ENCODE assay signal across 8 cellular contexts in the genomic region with DNA sequence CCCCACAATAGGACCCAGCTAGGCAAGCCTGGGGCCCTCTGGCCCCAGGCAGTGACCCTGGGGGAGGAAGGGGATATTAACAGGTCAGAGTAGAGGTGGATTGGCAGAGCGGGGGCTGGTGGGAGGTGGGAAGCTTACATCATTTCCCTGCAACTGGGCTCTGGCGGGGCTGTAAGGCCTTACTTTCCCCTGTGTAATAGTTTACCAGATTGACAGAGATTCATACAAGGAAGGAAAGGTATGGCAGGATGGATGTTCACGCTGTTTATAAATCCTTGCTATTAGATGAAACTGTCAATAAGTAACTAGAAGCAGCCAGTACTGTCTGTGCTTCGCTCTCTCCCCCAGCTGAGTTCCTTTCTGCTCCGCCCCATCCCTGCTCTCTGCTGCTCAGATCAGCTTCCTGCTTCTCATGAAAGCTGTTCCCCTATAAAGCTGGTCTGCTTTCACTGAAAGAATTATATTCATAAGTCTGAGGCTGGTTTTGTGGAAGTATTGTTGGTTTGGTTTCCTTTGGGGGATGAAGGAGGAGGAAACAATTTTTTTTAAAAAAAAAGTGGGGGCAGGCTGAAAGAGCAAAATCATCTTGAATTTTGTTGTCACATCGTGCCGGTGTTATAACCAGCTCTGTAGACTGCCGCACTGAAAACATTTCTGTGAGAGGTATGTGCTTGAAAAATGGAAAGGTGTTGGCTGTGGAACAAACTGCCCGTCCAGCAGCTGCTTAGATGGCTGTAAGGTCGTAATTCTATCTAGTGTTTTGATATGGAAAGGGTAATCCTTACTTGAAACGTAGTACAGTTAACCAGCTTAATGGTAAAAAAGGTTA.
DNase-seq lines count a peak whose midpoint lies in the region; ATAC-seq, FAIRE-seq and TF ChIP-seq lines count a peak whose summit lies in the region.

No MANE protein-coding gene starts in this region.

- peaks cover 0 to 22% (median 15%) of the 10 kb centered on the region in 11 experiments; a peak in 14 of 22 replicates for H3K36me3 ChIP-seq in BLaER1 treated with 17β-estradiol and CSF1 and Interleukin-3, amounts not matched to agents 10 nM and 100 nM
- H3K36me3 ChIP-seq in left ventricle myocardium inferior: no peaks in the 10 kb centered on the region
- no peaks in the 10 kb centered on the region for H3K36me3 ChIP-seq in psoas muscle (ENCODE audit: insufficient read depth in 1 of 2, low read depth in 1 of 2)

- no peaks in the 10 kb centered on the region for H3K27me3 Mint-ChIP-seq in activated naive CD8-positive, alpha-beta T cell treated with anti-CD3 and anti-CD28 coated beads, Interleukin-2, amount 50 U/mL, for 24 hours

- TF ChIP-seq CTCF in left ventricle myocardium inferior (IDR thresholded peaks at IDR 0.05; ENCODE audit: borderline replicate concordance) (no peak), psoas muscle (IDR thresholded peaks at IDR 0.05) (no peak)

- H4K20me1 ChIP-seq in BLaER1 treated with 17β-estradiol and CSF1 and Interleukin-3, amounts not matched to agents 10 nM and 100 nM: peaks cover 0 to 7% (median 0%) of the 10 kb centered on the region in 11 experiments; a peak in 2 of 22 replicates

- peak; percentile 99 for FAIRE-seq in GM19239 (lab: Jason Lieb, UNC)
- no peak for FAIRE-seq in frontal cortex (lab: Jason Lieb, UNC)

- peak overlapping the region; percentile 87 for H3K4me3 Mint-ChIP-seq in activated naive CD8-positive, alpha-beta T cell treated with anti-CD3 and anti-CD28 coated beads, Interleukin-2, amount 50 U/mL, for 24 hours

- peaks cover 7 to 28% (median 24%) of the 10 kb centered on the region in 11 experiments; a peak in 19 of 22 replicates for H3K9me3 ChIP-seq in BLaER1 treated with 17β-estradiol and CSF1 and Interleukin-3, amounts not matched to agents 10 nM and 100 nM (replicated peaks in 1 of 11)
- H3K9me3 ChIP-seq in left ventricle myocardium inferior (replicated peaks) (peaks cover 5% of the 10 kb centered on the region), psoas muscle (no peaks in the 10 kb centered on the region)

- peak overlapping the region; percentile 67 to 84 (median 77) for H3K27ac ChIP-seq in BLaER1 treated with 17β-estradiol and CSF1 and Interleukin-3, amounts not matched to agents 10 nM and 100 nM
- H3K27ac ChIP-seq in left ventricle myocardium inferior (replicated peaks): peak overlapping the region; percentile 83
- H3K27ac ChIP-seq in psoas muscle: peak overlapping the region; percentile 77

- H3K27me3 ChIP-seq in BLaER1 treated with 17β-estradiol and CSF1 and Interleukin-3, amounts not matched to agents 10 nM and 100 nM: no peaks in the 10 kb centered on the region
- H3K27me3 ChIP-seq in left ventricle myocardium inferior (ENCODE audit: low read depth): no peaks in the 10 kb centered on the region
- H3K27me3 ChIP-seq in psoas muscle (ENCODE audit: insufficient read depth in 3 of 3, low read length in 2 of 3): no peaks in the 10 kb centered on the region

- H3K4me1 ChIP-seq in BLaER1 treated with 17β-estradiol and CSF1 and Interleukin-3, amounts not matched to agents 10 nM and 100 nM: peaks cover 40 to 61% (median 57%) of the 10 kb centered on the region in 10 experiments
- H3K4me1 ChIP-seq in left ventricle myocardium inferior (peaks cover 45% of the 10 kb centered on the region), psoas muscle (peaks cover 32% of the 10 kb centered on the region)

- H3K9ac ChIP-seq in BLaER1 treated with 17β-estradiol and CSF1 and Interleukin-3, amounts not matched to agents 10 nM and 100 nM: peak overlapping the region; percentile 64 to 82 (median 80)

- peak; percentile 93 for ATAC-seq in HG03378 (IDR thresholded peaks at IDR 0.05; ENCODE audit: unreplicated experiment)
- ATAC-seq in activated naive CD8-positive, alpha-beta T cell treated with anti-CD3 and anti-CD28 coated beads, Interleukin-2, amount 50 U/mL, for 24 hours: peak; percentile 87
- peak; percentile 61 to 82 (median 72) for ATAC-seq in psoas muscle

- in situ Hi-C loops in SK-MEL-5 (cut with HindIII; ENCODE audit: low pct_unique_long_range_greater_than_20kb, low sequenced_read_pairs): no loop called here

- H3K4me3 ChIP-seq in BLaER1 treated with 17β-estradiol and CSF1 and Interleukin-3, amounts not matched to agents 10 nM and 100 nM: peak overlapping the region; percentile 42 to 69 (median 58)
- H3K4me3 ChIP-seq in left ventricle myocardium inferior (peak overlapping the region; percentile 61), psoas muscle (peak overlapping the region; percentile 58)

- H3K4me1 Mint-ChIP-seq in activated naive CD8-positive, alpha-beta T cell treated with anti-CD3 and anti-CD28 coated beads, Interleukin-2, amount 50 U/mL, for 24 hours: peaks cover 52% of the 10 kb centered on the region

- H3K4me2 ChIP-seq in BLaER1 treated with 17β-estradiol and CSF1 and Interleukin-3, amounts not matched to agents 10 nM and 100 nM: peak overlapping the region; percentile 84 to 99 (median 93)

- H3K27ac Mint-ChIP-seq in activated naive CD8-positive, alpha-beta T cell treated with anti-CD3 and anti-CD28 coated beads, Interleukin-2, amount 50 U/mL, for 24 hours: peak overlapping the region; percentile 92

- DNase-seq in GM19239 (ENCODE audit: insufficient read length, low spot score) (peak; percentile 36), SK-MEL-5 (ENCODE audit: low read depth, low spot score) (peak; percentile 43), left ventricle myocardium inferior (peak; percentile 44), psoas muscle (peak; percentile 18 to 56), frontal cortex (ENCODE audit: low spot score in 2 of 2) (no peak)
- DNase-seq in activated naive CD8-positive, alpha-beta T cell treated with anti-CD3 and anti-CD28 coated beads, Interleukin-2, amount 50 U/mL, for 24 hours: peak; percentile 46

- WGBS in psoas muscle, 3 donors: 11 to 18% (median 15%) methylated on average over 11 of the region's 11 CpGs

- H3K9me3 Mint-ChIP-seq in activated naive CD8-positive, alpha-beta T cell treated with anti-CD3 and anti-CD28 coated beads, Interleukin-2, amount 50 U/mL, for 24 hours: no peaks in the 10 kb centered on the region

- intact Hi-C loops in left ventricle myocardium inferior (cut with micrococcal nuclease): no loop called here
- intact Hi-C loops in psoas muscle (cut with DNase I): no loop called here

- peaks cover 6% of the 10 kb centered on the region for H3K36me3 Mint-ChIP-seq in activated naive CD8-positive, alpha-beta T cell treated with anti-CD3 and anti-CD28 coated beads, Interleukin-2, amount 50 U/mL, for 24 hours (ENCODE audit: low read depth)

Comparison
In these comparisons a context has a peak if more than half of its experiments do, and no peak if none do; other contexts are left out.
1. DNase-seq: peak in GM19239 (single experiment), SK-MEL-5 (single experiment), activated naive CD8-positive, alpha-beta T cell treated with anti-CD3 and anti-CD28 coated beads, Interleukin-2, amount 50 U/mL, for 24 hours (single experiment), left ventricle myocardium inferior (single experiment) and psoas muscle (2 of 2); none in frontal cortex (0 of 2).
2. Peak in every context shown above with its lines, with median percentiles within 50 percentile points of each other: H3K27ac ChIP-seq, H3K4me3 ChIP-seq and ATAC-seq.